In genomic region chr6:35544748-35545361, GRCh38 we compare ENCODE assay signal across 25 cellular contexts. TPM values are rescaled to one million over a fixed set of nuclear protein-coding genes. Genes with fewer than 3 reads are reported as not detected.
DNase-seq lines count a peak whose midpoint lies in the region; ATAC-seq, FAIRE-seq and TF ChIP-seq lines count a peak whose summit lies in the region.
"Had no signal": no experiment of that assay in that cellular context is flagged by ENCODE, and none has a peak within 500 bp of the region (broad histone marks: within the 10 kb centered on the region; RNA-seq: fewer than 3 reads in every experiment).

No MANE protein-coding gene starts in this region.

- no peaks in the 10 kb centered on the region for H3K27me3 ChIP-seq in bronchial epithelial cell (ENCODE audit: control insufficient read depth, insufficient read depth, low read length)
- H3K27me3 ChIP-seq in neuronal stem cell (ENCODE audit: control insufficient read depth in 3 of 3, insufficient read depth in 3 of 3, low read depth in 1 of 3, low read length in 3 of 3), result no peaks in the 10 kb centered on the region
- H3K27me3 ChIP-seq: esophagus squamous epithelium, MG63 had no signal

- no peak overlapping the region for H3K23ac ChIP-seq in neuronal stem cell (ENCODE audit: low read depth, low read length, poor library complexity)

- no peak overlapping the region for H3K4me3 ChIP-seq in bronchial epithelial cell (ENCODE audit: low read depth, low read length)
- no peak overlapping the region for H3K4me3 ChIP-seq in neuronal stem cell (ENCODE audit: low read length in 2 of 2)
- H3K4me3 ChIP-seq: esophagus squamous epithelium, GM12878, MG63 had no signal

- peak overlapping the region; percentile 75 for H2BK12ac ChIP-seq in neuronal stem cell (ENCODE audit: low read length)

- H3K9me3 ChIP-seq in neuronal stem cell (replicated peaks in 1 of 2; ENCODE audit: control insufficient read depth in 2 of 2, insufficient read depth in 1 of 2, low read depth in 1 of 2, low read length in 2 of 2), result peaks cover 2 to 3% of the 10 kb centered on the region in 2 donors
- H3K9me3 ChIP-seq: esophagus squamous epithelium had no signal

- no peak overlapping the region for H4K8ac ChIP-seq in neuronal stem cell (ENCODE audit: low read depth, low read length)

- H3K9ac ChIP-seq in neuronal stem cell (ENCODE audit: low read depth, low read length, poor library complexity), result peak overlapping the region; percentile 2

- H2AFZ ChIP-seq in neuronal stem cell (ENCODE audit: low read length), result peak overlapping the region; percentile 50

- FAIRE-seq in bronchial epithelial cell (lab: Jason Lieb, UNC), result no peak
- FAIRE-seq: astrocyte, GM12878 had no signal

- H2BK120ac ChIP-seq in neuronal stem cell (ENCODE audit: low read depth, low read length), result no peak overlapping the region

- H2BK5ac ChIP-seq in neuronal stem cell (ENCODE audit: low read length), result peak overlapping the region; percentile 3

- H3K36me3 ChIP-seq in bronchial epithelial cell (ENCODE audit: control insufficient read depth, insufficient read depth, low read length), result no peaks in the 10 kb centered on the region
- no peaks in the 10 kb centered on the region for H3K36me3 ChIP-seq in neuronal stem cell (replicated peaks in 1 of 2; ENCODE audit: control insufficient read depth in 2 of 2, insufficient read depth in 2 of 2, low read length in 2 of 2)
- H3K36me3 ChIP-seq: esophagus squamous epithelium, MG63 had no signal

- peak overlapping the region; percentile 43 for H2BK15ac ChIP-seq in neuronal stem cell (ENCODE audit: low read length)

- H3K27ac ChIP-seq in neuronal stem cell (replicated peaks; ENCODE audit: low read length), result no peak overlapping the region
- H3K27ac ChIP-seq: C4-2B, esophagus squamous epithelium had no signal

- H3K14ac ChIP-seq in neuronal stem cell (ENCODE audit: low read length), result peak overlapping the region; percentile 75

- peaks cover 0 to 8% of the 10 kb centered on the region in 2 donors for H3K4me1 ChIP-seq in neuronal stem cell (ENCODE audit: control insufficient read depth in 2 of 2, insufficient read depth in 1 of 2, low read depth in 1 of 2, low read length in 2 of 2)

- ATAC-seq in HG02870 (IDR thresholded peaks at IDR 0.05; ENCODE audit: unreplicated experiment) (no peak), GM21390 (IDR thresholded peaks at IDR 0.05; ENCODE audit: unreplicated experiment) (no peak)
- ATAC-seq: activated CD4-positive, CD25-positive, alpha-beta regulatory T cell treated with anti-CD3 and anti-CD28 coated beads, Interleukin-2, amount 50 U/mL, for 24 hours; activated T-cell treated with anti-CD3 and anti-CD28 coated beads, Interleukin-2, amount 50 U/mL, for 4 hours; GM12878; left colon; Panc1; stimulated activated memory B cell treated with anti-CD40 and anti-IgM and Interleukin-4, amounts not matched to agents 10 μg/mL and 1 μg/mL and 100 μg/mL, for 72 hours had no signal

- H3K4ac ChIP-seq in neuronal stem cell (ENCODE audit: low read length), result no peak overlapping the region

- peak overlapping the region; percentile 14 for H2AK5ac ChIP-seq in neuronal stem cell (ENCODE audit: low read depth, low read length)

- TF ChIP-seq CTCF in bronchial epithelial cell (IDR thresholded peaks at IDR 0.05; ENCODE audit: insufficient read depth, low read length, severe bottlenecking), result no peak

- peak; percentile 48 for DNase-seq in ELR (ENCODE audit: low read depth)
- peak; percentile 20 for DNase-seq in NCI-H146 treated with DMSO at 0.1 percent for 48 hours (lab: John Stamatoyannopoulos, UW; ENCODE audit: unreplicated experiment)
- DNase-seq in bronchial epithelial cell (ENCODE audit: low read depth), result peak; percentile 43
- DNase-seq in neuronal stem cell (ENCODE audit: low spot score), result no peak
- no peak for DNase-seq in NK-92 (lab: John Stamatoyannopoulos, UW; ENCODE audit: unreplicated experiment)
- DNase-seq: activated naive CD4-positive, alpha-beta T cell treated with anti-CD3 and anti-CD28 coated beads, Interleukin-2, amount 50 U/mL, for 16 hours; activated T-cell treated with anti-CD3 and anti-CD28 coated beads, Interleukin-2, amount 50 U/mL, for 4 hours; effector CD4-positive, alpha-beta T cell; esophagus squamous epithelium; left colon; MG63; NCI-H1694 had no signal

- no peak overlapping the region for H3K4me2 ChIP-seq in neuronal stem cell (ENCODE audit: insufficient read depth, low read length, poor library complexity, severe bottlenecking)

- no CpG with 5 or more reads among the region's 13 CpGs for WGBS in neuronal stem cell (ENCODE audit: extremely low coverage in 2 of 2, insufficient read length in 2 of 2, insufficient replicate concordance in 1 of 2), 2 donors

- H3K79me1 ChIP-seq in neuronal stem cell (ENCODE audit: low read depth, low read length), result no peaks in the 10 kb centered on the region

- peak overlapping the region; percentile 92 for H3K18ac ChIP-seq in neuronal stem cell (ENCODE audit: low read length)

- H4K91ac ChIP-seq in neuronal stem cell (ENCODE audit: low read depth, low read length, poor library complexity), result peak overlapping the region; percentile 3

RNA-seq across cellular contexts. Expression of gene TULP1, which starts 32.2 kb away (rescaled TPM):
- total RNA-seq in bronchial epithelial cell, result under 0.01 TPM in 1 of 2 replicates, not detected in the other
- polyA plus RNA-seq in neuronal stem cell (2013, experiment 1 of 2), result 2.8 TPM
- polyA plus RNA-seq in neuronal stem cell (2013, experiment 2 of 2), result 2.3 TPM
- total RNA-seq: activated T-cell treated with anti-CD3 and anti-CD28 coated beads, Interleukin-2, amount 50 U/mL, for 4 hours; astrocyte; chondrocyte; esophagus squamous epithelium; GM12878; left colon; posterior vena cava; SK-MEL-5; T-helper 2 cell treated with Interferon-gamma antibody and Interleukin-4, amounts not matched to agents 100 ng/mL and 5 ng/mL, for 36 hours had no signal
- polyA plus RNA-seq: AG04450, GM12878 had no signal

RNA-seq across cellular contexts. Expression of gene TEAD3, which starts 48.0 kb away (rescaled TPM):
- 5.3 and 7.6 TPM in 2 replicates for total RNA-seq in bronchial epithelial cell
- polyA plus RNA-seq in neuronal stem cell (2013, experiment 1 of 2), result 37.2 TPM
- polyA plus RNA-seq in neuronal stem cell (2013, experiment 2 of 2), result 37.9 TPM

Comparison
In these comparisons a context has a peak if more than half of its experiments do, and no peak if none do; other contexts are left out.
1. DNase-seq: peak in ELR (single experiment), NCI-H146 treated with DMSO at 0.1 percent for 48 hours (single experiment) and bronchial epithelial cell (single experiment); none in neuronal stem cell (single experiment) and NK-92 (single experiment).